Comparison of ENCODE assay signal across 8 cellular contexts in the genomic region with DNA sequence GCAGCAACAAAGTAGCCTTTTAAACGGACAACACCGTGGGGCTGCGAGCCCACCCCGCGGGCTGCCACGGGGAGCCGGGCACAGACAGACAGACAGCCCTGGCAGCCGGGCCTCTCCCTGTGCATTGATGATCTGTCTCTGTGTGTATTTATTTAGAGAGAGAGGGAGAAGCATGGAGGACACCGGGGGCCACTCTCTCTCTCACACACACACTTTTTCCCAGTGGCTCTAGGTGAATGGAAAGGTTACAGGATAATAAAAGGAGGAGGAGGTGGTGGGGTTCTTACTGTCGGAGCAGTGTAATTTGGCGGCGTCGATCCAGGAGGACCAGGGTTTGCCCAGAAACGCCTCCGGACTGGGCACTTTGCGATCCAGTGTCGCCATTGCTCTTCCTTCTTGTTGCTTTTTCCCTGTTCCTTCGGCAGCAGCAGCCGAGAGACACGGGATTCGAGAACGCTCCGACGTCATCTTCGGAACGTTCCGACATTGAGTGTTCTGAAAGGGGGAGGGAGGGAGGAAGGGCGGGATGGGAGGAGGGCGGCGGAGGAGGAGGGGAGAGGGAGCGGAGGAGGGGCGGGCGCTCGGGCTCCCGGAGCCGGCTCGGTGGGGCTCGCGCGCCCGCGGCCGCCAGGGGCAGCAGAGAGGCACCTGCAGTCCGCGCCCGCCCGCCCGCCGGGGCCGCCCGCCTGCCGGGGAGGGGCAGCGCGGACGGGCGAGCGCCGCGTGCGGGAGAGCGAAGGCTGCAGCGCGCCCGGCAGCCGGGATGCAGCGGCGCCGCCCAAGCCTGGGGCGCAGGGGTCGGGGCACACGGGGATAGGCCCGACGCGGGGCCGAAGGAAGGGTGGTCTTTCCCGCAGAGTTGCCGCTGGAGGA.
DNase-seq lines count a peak whose midpoint lies in the region; ATAC-seq and FAIRE-seq lines count a peak whose summit lies in the region.

A gene with protein sequence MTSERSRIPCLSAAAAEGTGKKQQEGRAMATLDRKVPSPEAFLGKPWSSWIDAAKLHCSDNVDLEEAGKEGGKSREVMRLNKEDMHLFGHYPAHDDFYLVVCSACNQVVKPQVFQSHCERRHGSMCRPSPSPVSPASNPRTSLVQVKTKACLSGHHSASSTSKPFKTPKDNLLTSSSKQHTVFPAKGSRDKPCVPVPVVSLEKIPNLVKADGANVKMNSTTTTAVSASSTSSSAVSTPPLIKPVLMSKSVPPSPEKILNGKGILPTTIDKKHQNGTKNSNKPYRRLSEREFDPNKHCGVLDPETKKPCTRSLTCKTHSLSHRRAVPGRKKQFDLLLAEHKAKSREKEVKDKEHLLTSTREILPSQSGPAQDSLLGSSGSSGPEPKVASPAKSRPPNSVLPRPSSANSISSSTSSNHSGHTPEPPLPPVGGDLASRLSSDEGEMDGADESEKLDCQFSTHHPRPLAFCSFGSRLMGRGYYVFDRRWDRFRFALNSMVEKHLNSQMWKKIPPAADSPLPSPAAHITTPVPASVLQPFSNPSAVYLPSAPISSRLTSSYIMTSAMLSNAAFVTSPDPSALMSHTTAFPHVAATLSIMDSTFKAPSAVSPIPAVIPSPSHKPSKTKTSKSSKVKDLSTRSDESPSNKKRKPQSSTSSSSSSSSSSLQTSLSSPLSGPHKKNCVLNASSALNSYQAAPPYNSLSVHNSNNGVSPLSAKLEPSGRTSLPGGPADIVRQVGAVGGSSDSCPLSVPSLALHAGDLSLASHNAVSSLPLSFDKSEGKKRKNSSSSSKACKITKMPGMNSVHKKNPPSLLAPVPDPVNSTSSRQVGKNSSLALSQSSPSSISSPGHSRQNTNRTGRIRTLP (minus strand): TSS at position 509 of the 873 bp plus-strand sequence. CDS start 41 bp downstream, at position 468.

- DNase-seq in AML-193 (lab: John Stamatoyannopoulos, UW) = peak; percentile 82 to 85
- DNase-seq in HTR-8/SVneo (ENCODE audit: insufficient read length, low spot score) = peak; percentile 88
- peak; percentile 70 to 74 for DNase-seq in NOMO-1 (lab: John Stamatoyannopoulos, UW; ENCODE audit: unreplicated experiment in 2 of 2)
- peak; percentile 92 for DNase-seq in activated CD8-positive, alpha-beta memory T cell treated with anti-CD3 and anti-CD28 coated beads for 24 hours
- DNase-seq in effector memory CD4-positive, alpha-beta T cell = peak; percentile 82 to 88 (median 82)
- DNase-seq in medulla oblongata (ENCODE audit: extremely low spot score) = peak; percentile 98
- peak; percentile 86 to 90 (median 86) for DNase-seq in stimulated activated CD4-positive, alpha-beta T cell treated with anti-CD3 and anti-CD28 coated beads, TNF-alpha, amount 100 ng/mL, for 4 hours (ENCODE audit: low read depth in 3 of 3)

- no peaks in the 10 kb centered on the region for H3K27me3 ChIP-seq in effector memory CD4-positive, alpha-beta T cell (replicated peaks; ENCODE audit: control insufficient read depth, insufficient read depth, low read length, poor library complexity, severe bottlenecking)

- peak; percentile 96 for ATAC-seq in GM19397 (IDR thresholded peaks at IDR 0.05; ENCODE audit: unreplicated experiment)

- H3K27ac ChIP-seq in effector memory CD4-positive, alpha-beta T cell (ENCODE audit: insufficient read depth, low read length, poor library complexity, severe bottlenecking) = peak within 1 kb of the TSS; percentile 78

- H3K4me3 ChIP-seq in effector memory CD4-positive, alpha-beta T cell (ENCODE audit: insufficient read depth, low read depth, low read length, poor library complexity, severe bottlenecking) = peak within 1 kb of the TSS; percentile 77

- FAIRE-seq in HTR-8/SVneo (lab: Jason Lieb, UNC) = peak; percentile 36

- H3K4me1 ChIP-seq in effector memory CD4-positive, alpha-beta T cell (ENCODE audit: control insufficient read depth, insufficient read depth, low read length, poor library complexity, severe bottlenecking) = peaks cover 9% of the 10 kb centered on the region

- H3K9me3 ChIP-seq in effector memory CD4-positive, alpha-beta T cell (ENCODE audit: control insufficient read depth, low read length) = no peaks in the 10 kb centered on the region

- no peaks in the 10 kb centered on the region for H3K36me3 ChIP-seq in effector memory CD4-positive, alpha-beta T cell (ENCODE audit: control insufficient read depth, insufficient read depth, low read length)

Comparison
In these comparisons a context has a peak if more than half of its experiments do, and no peak if none do; other contexts are left out.
1. Peak in every context shown above with its lines: DNase-seq, ATAC-seq, H3K4me3 ChIP-seq and H3K27ac ChIP-seq.